ENCODE assay signal across 18 cellular contexts in genomic region chr21:45420061-45420521, GRCh38. TPM values are rescaled to one million over a fixed set of nuclear protein-coding genes. Genes with fewer than 3 reads are reported as not detected.
A peak's percentile ranks its signal among the peaks of the same experiment; 100 is the strongest.
DNase-seq lines count a peak whose midpoint lies in the region; ATAC-seq and TF ChIP-seq lines count a peak whose summit lies in the region.
"Had no signal": no experiment of that assay in that cellular context is flagged by ENCODE, and none has a peak within 500 bp of the region (broad histone marks: within the 10 kb centered on the region; RNA-seq: fewer than 3 reads in every experiment).

No MANE protein-coding gene starts in this region.

- peaks cover 55% of the 10 kb centered on the region for H3K36me3 Mint-ChIP-seq in Caco-2 (ENCODE audit: insufficient read depth, unreplicated experiment)
- no peaks in the 10 kb centered on the region for H3K36me3 Mint-ChIP-seq in stimulated activated effector memory CD8-positive, alpha-beta T cell treated with anti-CD3 and anti-CD28 coated beads, Interleukin-12 subunit alpha, Interleukin-12 subunit beta, amount 100 ng/mL, for 72 hours
- H3K36me3 Mint-ChIP-seq: activated naive CD8-positive, alpha-beta T cell had no signal

- DNase-seq in Caco-2 (no peak), adrenal gland (peak in 5 of 7 donors; percentile 58 to 88 (median 68)), left ventricle myocardium inferior (peak; percentile 59), trophoblast cell (no peak)
- DNase-seq in stimulated activated effector memory CD8-positive, alpha-beta T cell treated with anti-CD3 and anti-CD28 coated beads, Interleukin-12 subunit alpha, Interleukin-12 subunit beta, amount 100 ng/mL, for 72 hours (ENCODE audit: low spot score in 2 of 2) = no peak
- no peak for DNase-seq in stimulated activated CD4-positive, alpha-beta T cell treated with anti-CD3 and anti-CD28 coated beads, Interleukin-2, amount 100 ng/mL, for 48 hours
- DNase-seq in activated CD4-positive, CD25-positive, alpha-beta regulatory T cell treated with anti-CD3 and anti-CD28 coated beads, Interleukin-2, amount 50 U/mL, for 72 hours = no peak
- DNase-seq: activated CD4-positive, alpha-beta T cell treated with anti-CD3 and anti-CD28 coated beads for 36 hours; activated T-cell treated with anti-CD3 and anti-CD28 coated beads for 4 hours; H7; KBM-7; NCI-H526 treated with DMSO at 0.1 percent for 48 hours; RPMI8226; stimulated activated naive CD8-positive, alpha-beta T cell treated with anti-CD3 and anti-CD28 coated beads, Interleukin-15, amount 100 ng/mL, for 72 hours; T-helper 2 cell had no signal

- H3K4me3 ChIP-seq in Caco-2 (ENCODE audit: low read depth, low read length) (no peak overlapping the region), adrenal gland (no peak overlapping the region), left ventricle myocardium inferior (peak overlapping the region; percentile 27), trophoblast cell (ENCODE audit: low read depth, low read length) (no peak overlapping the region)

- H2BK120ac ChIP-seq in trophoblast cell (ENCODE audit: insufficient read depth, low read length, poor library complexity) = no peak overlapping the region

- H3K79me1 ChIP-seq in trophoblast cell (ENCODE audit: low read length) = no peaks in the 10 kb centered on the region

- no peak overlapping the region for H2BK5ac ChIP-seq in trophoblast cell (ENCODE audit: low read depth, low read length, poor library complexity)

- no peak overlapping the region for H3K23ac ChIP-seq in trophoblast cell (ENCODE audit: low read length)

- intact Hi-C loops in Caco-2 (cut with micrococcal nuclease; ENCODE audit: unreplicated experiment) = no loop called here
- intact Hi-C loops in adrenal gland (cut with DNase I) = no loop called here
- intact Hi-C loops in left ventricle myocardium inferior (cut with micrococcal nuclease) = no loop called here

- no peak overlapping the region for H2AK5ac ChIP-seq in trophoblast cell (ENCODE audit: low read length)

- H3K27me3 ChIP-seq in Caco-2 (replicated peaks; ENCODE audit: control insufficient read depth, insufficient read depth, low read length) (no peaks in the 10 kb centered on the region), adrenal gland (no peaks in the 10 kb centered on the region), left ventricle myocardium inferior (ENCODE audit: low read depth) (no peaks in the 10 kb centered on the region), trophoblast cell (ENCODE audit: insufficient read depth, low read length) (no peaks in the 10 kb centered on the region)

- no peaks in the 10 kb centered on the region for H3K9me3 Mint-ChIP-seq in Caco-2 (ENCODE audit: unreplicated experiment)
- no peaks in the 10 kb centered on the region for H3K9me3 Mint-ChIP-seq in stimulated activated effector memory CD8-positive, alpha-beta T cell treated with anti-CD3 and anti-CD28 coated beads, Interleukin-12 subunit alpha, Interleukin-12 subunit beta, amount 100 ng/mL, for 72 hours
- H3K9me3 Mint-ChIP-seq: central memory CD8-positive, alpha-beta T cell; stimulated activated naive CD8-positive, alpha-beta T cell treated with anti-CD3 and anti-CD28 coated beads, Interleukin-15, amount 100 ng/mL, for 72 hours had no signal

- H3K4ac ChIP-seq in trophoblast cell (ENCODE audit: low read depth, low read length) = peak overlapping the region; percentile 0

- H3K4me1 ChIP-seq in Caco-2 (peaks cover 27% of the 10 kb centered on the region), adrenal gland (replicated peaks in 1 of 2) (peaks cover 20 to 35% of the 10 kb centered on the region in 2 donors), left ventricle myocardium inferior (peaks cover 60% of the 10 kb centered on the region), trophoblast cell (ENCODE audit: control insufficient read depth in 1 of 2, insufficient read depth in 2 of 2, low read length in 2 of 2) (peaks cover 14 to 17% of the 10 kb centered on the region in 2 experiments)

- CTCF ChIA-PET in Caco-2 (lab: Charles Lee) = interaction anchor here (0.6 to 1.7 kb wide), 2 partner anchors 13 to 282 kb away, joined by 3 to 6 read pairs; no protein-coding TSS in a partner anchor

- H3K14ac ChIP-seq in trophoblast cell (ENCODE audit: low read length) = no peak overlapping the region

- peaks cover 19% of the 10 kb centered on the region for H3K4me1 Mint-ChIP-seq in Caco-2 (ENCODE audit: low read depth, unreplicated experiment)
- H3K4me1 Mint-ChIP-seq in stimulated activated effector memory CD8-positive, alpha-beta T cell treated with anti-CD3 and anti-CD28 coated beads, Interleukin-12 subunit alpha, Interleukin-12 subunit beta, amount 100 ng/mL, for 72 hours = peaks cover 5% of the 10 kb centered on the region
- H3K4me1 Mint-ChIP-seq: activated CD4-positive, alpha-beta T cell treated with anti-CD3 and anti-CD28 coated beads for 36 hours; central memory CD8-positive, alpha-beta T cell; stimulated activated naive CD8-positive, alpha-beta T cell treated with anti-CD3 and anti-CD28 coated beads, Interleukin-15, amount 100 ng/mL, for 72 hours had no signal

- H3K79me2 ChIP-seq in trophoblast cell (ENCODE audit: control insufficient read depth, insufficient read depth, low read length, poor library complexity) = peaks cover 19% of the 10 kb centered on the region

- H3K27ac ChIP-seq in adrenal gland = peak overlapping the region; percentile 33 to 91 (median 57)
- H3K27ac ChIP-seq in left ventricle myocardium inferior (replicated peaks) = peak overlapping the region; percentile 84
- H3K27ac ChIP-seq in trophoblast cell (ENCODE audit: low read depth, low read length) = no peak overlapping the region

- peak overlapping the region; percentile 12 for H3K4me2 ChIP-seq in trophoblast cell (ENCODE audit: low read length)

- H3K27ac Mint-ChIP-seq in Caco-2 (ENCODE audit: unreplicated experiment) = peak overlapping the region; percentile 48
- no peak overlapping the region for H3K27ac Mint-ChIP-seq in stimulated activated effector memory CD8-positive, alpha-beta T cell treated with anti-CD3 and anti-CD28 coated beads, Interleukin-12 subunit alpha, Interleukin-12 subunit beta, amount 100 ng/mL, for 72 hours
- H3K27ac Mint-ChIP-seq: activated CD4-positive, alpha-beta T cell treated with anti-CD3 and anti-CD28 coated beads for 36 hours; activated naive CD8-positive, alpha-beta T cell; stimulated activated naive CD8-positive, alpha-beta T cell treated with anti-CD3 and anti-CD28 coated beads, Interleukin-15, amount 100 ng/mL, for 72 hours had no signal

- H3K36me3 ChIP-seq in Caco-2 (ENCODE audit: control insufficient read depth, insufficient read depth, low read length) = no peaks in the 10 kb centered on the region
- H3K36me3 ChIP-seq in adrenal gland (replicated peaks in 1 of 2) = no peaks in the 10 kb centered on the region
- H3K36me3 ChIP-seq in left ventricle myocardium inferior = no peaks in the 10 kb centered on the region
- H3K36me3 ChIP-seq in trophoblast cell (ENCODE audit: control insufficient read depth in 1 of 2, insufficient read depth in 2 of 2, low read length in 2 of 2) = peaks cover 27% of the 10 kb centered on the region in 2 experiments

- TF ChIP-seq POLR2A in adrenal gland (IDR thresholded peaks at IDR 0.05) = peak in 1 of 2 donors; percentile 20

- H4K12ac ChIP-seq in trophoblast cell (ENCODE audit: low read depth, low read length) = no peak overlapping the region

- H3K9me3 ChIP-seq in Caco-2 (no peaks in the 10 kb centered on the region), adrenal gland (replicated peaks in 1 of 3) (no peaks in the 10 kb centered on the region), left ventricle myocardium inferior (replicated peaks) (no peaks in the 10 kb centered on the region), trophoblast cell (ENCODE audit: insufficient read depth, low read depth, low read length) (peaks cover 6% of the 10 kb centered on the region)

- H3K9ac ChIP-seq in trophoblast cell (ENCODE audit: low read length) = no peak overlapping the region

- no peak for TF ChIP-seq CTCF in Caco-2 (IDR thresholded peaks at IDR 0.05; ENCODE audit: insufficient read depth in 1 of 2, low read depth in 1 of 2, low read length in 1 of 2, severe bottlenecking in 1 of 2, unreplicated experiment in 1 of 2)
- TF ChIP-seq CTCF in adrenal gland (IDR thresholded peaks at IDR 0.05) = no peak
- TF ChIP-seq CTCF in left ventricle myocardium inferior (IDR thresholded peaks at IDR 0.05; ENCODE audit: borderline replicate concordance) = no peak

- no peaks in the 10 kb centered on the region for H3K27me3 Mint-ChIP-seq in Caco-2 (ENCODE audit: insufficient read depth, unreplicated experiment)
- H3K27me3 Mint-ChIP-seq: activated naive CD8-positive, alpha-beta T cell; stimulated activated naive CD8-positive, alpha-beta T cell treated with anti-CD3 and anti-CD28 coated beads, Interleukin-15, amount 100 ng/mL, for 72 hours had no signal

- WGBS in adrenal gland, 4 donors = 34 to 53% (median 50%) methylated on average over 9 to 26 of the region's 26 CpGs
- WGBS in trophoblast cell (ENCODE audit: extremely low coverage, insufficient coverage, insufficient read length) = no CpG with 5 or more reads among the region's 26 CpGs

- no peak for ATAC-seq in stimulated activated effector memory CD8-positive, alpha-beta T cell treated with anti-CD3 and anti-CD28 coated beads, Interleukin-12 subunit alpha, Interleukin-12 subunit beta, amount 100 ng/mL, for 72 hours
- ATAC-seq in GM19035 (IDR thresholded peaks at IDR 0.05; ENCODE audit: unreplicated experiment) = no peak
- ATAC-seq: activated CD4-positive, alpha-beta T cell treated with anti-CD3 and anti-CD28 coated beads for 36 hours; stimulated activated naive CD8-positive, alpha-beta T cell treated with anti-CD3 and anti-CD28 coated beads, Interleukin-15, amount 100 ng/mL, for 72 hours had no signal

- no peak overlapping the region for H2BK12ac ChIP-seq in trophoblast cell (ENCODE audit: low read length)

- no peak overlapping the region for H3K4me3 Mint-ChIP-seq in Caco-2 (ENCODE audit: unreplicated experiment)
- H3K4me3 Mint-ChIP-seq in stimulated activated effector memory CD8-positive, alpha-beta T cell treated with anti-CD3 and anti-CD28 coated beads, Interleukin-12 subunit alpha, Interleukin-12 subunit beta, amount 100 ng/mL, for 72 hours = no peak overlapping the region
- H3K4me3 Mint-ChIP-seq: activated CD4-positive, alpha-beta T cell treated with anti-CD3 and anti-CD28 coated beads for 36 hours; activated naive CD8-positive, alpha-beta T cell; central memory CD8-positive, alpha-beta T cell; stimulated activated naive CD8-positive, alpha-beta T cell treated with anti-CD3 and anti-CD28 coated beads, Interleukin-15, amount 100 ng/mL, for 72 hours had no signal

- POLR2A ChIA-PET in Caco-2 (lab: Charles Lee) = interaction anchor here (1.2 kb wide), 1 partner anchor 10 kb away, joined by 4 read pairs; no protein-coding TSS in a partner anchor

- H2AFZ ChIP-seq in trophoblast cell (ENCODE audit: insufficient read depth, low read length, poor library complexity) = no peak overlapping the region

- BruUV-seq in Caco-2 (replicated peaks; lab: Mats Ljungman, UMichigan) = no TSS peak

- H3K18ac ChIP-seq in trophoblast cell (ENCODE audit: low read length) = peak overlapping the region; percentile 23

- no peak overlapping the region for H4K8ac ChIP-seq in trophoblast cell (ENCODE audit: low read depth, low read length)

- H4K91ac ChIP-seq in trophoblast cell (ENCODE audit: low read depth, low read length) = no peak overlapping the region

RNA-seq across cellular contexts. Expression of gene COL18A1, which starts 15.1 kb away (rescaled TPM):
- total RNA-seq in Caco-2 (2022) (160 and 170 TPM in 2 replicates), adrenal gland (100 to 1,000 TPM in 7 of 8 donors, 10 to 100 TPM in 1; 92.9 to 244 (median 141) TPM), left ventricle myocardium inferior (66.5 TPM)
- polyA plus RNA-seq in adrenal gland = 100 to 1,000 TPM in 2 of 3 donors, 10 to 100 TPM in 1; 10.9 to 201 (median 163) TPM
- polyA plus RNA-seq in trophoblast cell (2013) = 174 and 188 TPM in 2 replicates

Comparison
In these comparisons a context has a peak if more than half of its experiments do, and no peak if none do; other contexts are left out.
1. DNase-seq: peak in adrenal gland (5 of 7) and left ventricle myocardium inferior (single experiment); none in Caco-2 (0 of 2), trophoblast cell (0 of 2), stimulated activated effector memory CD8-positive, alpha-beta T cell treated with anti-CD3 and anti-CD28 coated beads, Interleukin-12 subunit alpha, Interleukin-12 subunit beta, amount 100 ng/mL, for 72 hours (0 of 2), stimulated activated CD4-positive, alpha-beta T cell treated with anti-CD3 and anti-CD28 coated beads, Interleukin-2, amount 100 ng/mL, for 48 hours (0 of 2) and activated CD4-positive, CD25-positive, alpha-beta regulatory T cell treated with anti-CD3 and anti-CD28 coated beads, Interleukin-2, amount 50 U/mL, for 72 hours (single experiment).